ENCODE assay signal across 17 cellular contexts in genomic region chr4:155673453-155673979, GRCh38. TPM values are rescaled to one million over a fixed set of nuclear protein-coding genes. Genes with fewer than 3 reads are reported as not detected.
DNase-seq lines count a peak whose midpoint lies in the region; ATAC-seq and TF ChIP-seq lines count a peak whose summit lies in the region.
"Had no signal": no experiment of that assay in that cellular context is flagged by ENCODE, and none has a peak within 500 bp of the region (broad histone marks: within the 10 kb centered on the region; RNA-seq: fewer than 3 reads in every experiment).

No MANE protein-coding gene starts in this region.

- H3K4me3 ChIP-seq in left ventricle myocardium inferior (peak overlapping the region; percentile 48), coronary artery (no peak overlapping the region), rectal smooth muscle tissue (ENCODE audit: low read length) (peak overlapping the region; percentile 10)

- H3K4me1 ChIP-seq in left ventricle myocardium inferior (peaks cover 87% of the 10 kb centered on the region), rectal smooth muscle tissue (ENCODE audit: control insufficient read depth, insufficient read depth, low read length) (peaks cover 22% of the 10 kb centered on the region)

- DNase-seq in left ventricle myocardium inferior (no peak), left cardiac atrium (no peak), coronary artery (ENCODE audit: low spot score) (no peak), NCI-H774 (lab: John Stamatoyannopoulos, UW) (no peak)
- DNase-seq: COR-L47, GF-D8, GOT3, NCI-H1436, NCI-H2029, NCI-H2171 treated with DMSO at 0.1 percent for 48 hours, NCI-H446 treated with DMSO at 0.1 percent for 48 hours, NCI-H748 treated with DMSO at 0.1 percent for 48 hours, PC-3 had no signal

- TF ChIP-seq CTCF in left ventricle myocardium inferior (IDR thresholded peaks at IDR 0.05; ENCODE audit: borderline replicate concordance) (no peak), coronary artery (IDR thresholded peaks at IDR 0.05) (no peak)

- no peak overlapping the region for H3K9ac ChIP-seq in rectal smooth muscle tissue (ENCODE audit: low read length)

- H3K27ac ChIP-seq in left ventricle myocardium inferior (replicated peaks) (peak overlapping the region; percentile 97), coronary artery (peak overlapping the region; percentile 24 to 41), rectal smooth muscle tissue (ENCODE audit: low read depth, low read length) (peak overlapping the region; percentile 79)
- H3K27ac ChIP-seq: RWPE1 had no signal

- H3K27me3 ChIP-seq in left ventricle myocardium inferior (ENCODE audit: low read depth) (peaks cover 3% of the 10 kb centered on the region), rectal smooth muscle tissue (ENCODE audit: control insufficient read depth, insufficient read depth, low read length) (no peaks in the 10 kb centered on the region)

- ATAC-seq in left cardiac atrium = no peak
- ATAC-seq in GM18873 (IDR thresholded peaks at IDR 0.05; ENCODE audit: low FRiP score, unreplicated experiment) = no peak
- no peak for ATAC-seq in GM19035 (IDR thresholded peaks at IDR 0.05; ENCODE audit: unreplicated experiment)

- H3K9me3 ChIP-seq in left ventricle myocardium inferior (replicated peaks) = no peaks in the 10 kb centered on the region

- H3K36me3 ChIP-seq in left ventricle myocardium inferior (no peaks in the 10 kb centered on the region), rectal smooth muscle tissue (ENCODE audit: control insufficient read depth, insufficient read depth, low read length) (no peaks in the 10 kb centered on the region)

- intact Hi-C loops in left ventricle myocardium inferior (cut with micrococcal nuclease) = no loop called here
- intact Hi-C loops in left cardiac atrium (cut with DNase I) = no loop called here

RNA-seq across cellular contexts. Expression of gene GUCY1A1, which starts 6.9 kb away (rescaled TPM):
- total RNA-seq in left ventricle myocardium inferior (43.0 TPM), left cardiac atrium (10 to 100 TPM; 34.2 to 53.5 TPM)

Comparison
In these comparisons a context has a peak if more than half of its experiments do, and no peak if none do; other contexts are left out.
1. H3K27ac ChIP-seq: peak in every context shown above with its lines; median percentile 97 in left ventricle myocardium inferior; 79 in rectal smooth muscle tissue; 32 in coronary artery.